ENCODE assay signal across 13 cellular contexts in genomic region chr4:76639292-76639691, GRCh38.
DNase-seq lines count a peak whose midpoint lies in the region; ATAC-seq and TF ChIP-seq lines count a peak whose summit lies in the region.
"Had no signal": no experiment of that assay in that cellular context is flagged by ENCODE, and none has a peak within 500 bp of the region (broad histone marks: within the 10 kb centered on the region; RNA-seq: fewer than 3 reads in every experiment).

No MANE protein-coding gene starts in this region.

- peaks cover 47% of the 10 kb centered on the region for H3K4me1 Mint-ChIP-seq in WTC11
- H3K4me1 Mint-ChIP-seq: T-helper 17 cell had no signal

- no peak for TF ChIP-seq CTCF in WTC11 (IDR thresholded peaks at IDR 0.05)

- CTCF ChIA-PET in WTC11 (lab: Charles Lee), result interaction anchor here (1.9 kb wide), 1 partner anchor 12 kb away, joined by 7 read pairs; no protein-coding TSS in a partner anchor

- DNase-seq in DMS53 (lab: John Stamatoyannopoulos, UW), result peak; percentile 61
- DNase-seq in LHCN-M2 (ENCODE audit: low read depth), result peak; percentile 49
- DNase-seq in WTC11 (ENCODE audit: low spot score), result no peak
- DNase-seq in kidney glomerular epithelial cell (lab: John Stamatoyannopoulos, UW), result peak; percentile 72
- no peak for DNase-seq in GDM1 (lab: John Stamatoyannopoulos, UW)
- DNase-seq in amniotic stem cell (lab: John Stamatoyannopoulos, UW), result no peak
- no peak for DNase-seq in NCI-H146 treated with DMSO at 0.1 percent for 48 hours (lab: John Stamatoyannopoulos, UW; ENCODE audit: unreplicated experiment)
- DNase-seq in NCI-H446 (lab: John Stamatoyannopoulos, UW), result no peak
- DNase-seq: activated CD4-positive, alpha-beta T cell treated with anti-CD3 and anti-CD28 coated beads for 48 hours; activated T-cell treated with anti-CD3 and anti-CD28 coated beads, Interleukin-2, amount 50 U/mL, for 1 hour; colonic mucosa; Peyer's patch; T-helper 17 cell had no signal

- POLR2A ChIA-PET in WTC11 (lab: Charles Lee), result no interaction called here

- no peak for ATAC-seq in WTC11
- ATAC-seq: T-helper 17 cell had no signal

- H3K9me3 Mint-ChIP-seq in WTC11, result no peaks in the 10 kb centered on the region

- H3K27ac Mint-ChIP-seq in WTC11, result peak overlapping the region; percentile 59; the same call in 1 of the 2 replicates
- H3K27ac Mint-ChIP-seq: T-helper 17 cell had no signal

- 0 out of 2 replicates have a peak, but pooled peaks cover 3% of the 10 kb centered on the region for H3K36me3 Mint-ChIP-seq in WTC11

- no peak overlapping the region for H3K4me3 Mint-ChIP-seq in WTC11
- H3K4me3 Mint-ChIP-seq: T-helper 17 cell had no signal

- H3K27me3 Mint-ChIP-seq in WTC11 (ENCODE audit: low read depth), result peaks cover 2% of the 10 kb centered on the region; the same call in 1 of the 2 replicates

TF ChIP-seq in WTC11, 78 proteins besides CTCF, POLR2A, EP300 and RAD21 (continues in another document):
- TF ChIP-seq ATF1 (CRISPR knock-in tag; IDR thresholded peaks at IDR 0.05) (no peak), USF2 (CRISPR knock-in tag; IDR thresholded peaks at IDR 0.05) (no peak), GABPB1 (CRISPR knock-in tag; IDR thresholded peaks at IDR 0.05) (no peak), NFYB (CRISPR knock-in tag; conservative IDR thresholded peaks at IDR 0.05; ENCODE audit: low read depth) (no peak), ZNF423 (CRISPR knock-in tag; IDR thresholded peaks at IDR 0.05) (no peak), KAT7 (CRISPR knock-in tag; IDR thresholded peaks at IDR 0.05; ENCODE audit: borderline replicate concordance) (no peak), SP1 (CRISPR knock-in tag; conservative IDR thresholded peaks at IDR 0.05) (no peak), ZNF219 (CRISPR knock-in tag; IDR thresholded peaks at IDR 0.05; ENCODE audit: borderline replicate concordance) (no peak), ZNF121 (CRISPR knock-in tag; IDR thresholded peaks at IDR 0.05) (no peak), TEAD4 (CRISPR knock-in tag; IDR thresholded peaks at IDR 0.05) (no peak)
- TF ChIP-seq, protein P1, sequence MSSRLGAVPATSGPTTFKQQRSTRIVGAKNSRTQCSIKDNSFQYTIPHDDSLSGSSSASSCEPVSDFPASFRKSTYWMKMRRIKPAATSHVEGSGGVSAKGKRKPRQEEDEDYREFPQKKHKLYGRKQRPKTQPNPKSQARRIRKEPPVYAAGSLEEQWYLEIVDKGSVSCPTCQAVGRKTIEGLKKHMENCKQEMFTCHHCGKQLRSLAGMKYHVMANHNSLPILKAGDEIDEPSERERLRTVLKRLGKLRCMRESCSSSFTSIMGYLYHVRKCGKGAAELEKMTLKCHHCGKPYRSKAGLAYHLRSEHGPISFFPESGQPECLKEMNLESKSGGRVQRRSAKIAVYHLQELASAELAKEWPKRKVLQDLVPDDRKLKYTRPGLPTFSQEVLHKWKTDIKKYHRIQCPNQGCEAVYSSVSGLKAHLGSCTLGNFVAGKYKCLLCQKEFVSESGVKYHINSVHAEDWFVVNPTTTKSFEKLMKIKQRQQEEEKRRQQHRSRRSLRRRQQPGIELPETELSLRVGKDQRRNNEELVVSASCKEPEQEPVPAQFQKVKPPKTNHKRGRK (CRISPR knock-in tag; IDR thresholded peaks at IDR 0.05; ENCODE audit: borderline replicate concordance), result no peak
- TF ChIP-seq, protein P2, sequence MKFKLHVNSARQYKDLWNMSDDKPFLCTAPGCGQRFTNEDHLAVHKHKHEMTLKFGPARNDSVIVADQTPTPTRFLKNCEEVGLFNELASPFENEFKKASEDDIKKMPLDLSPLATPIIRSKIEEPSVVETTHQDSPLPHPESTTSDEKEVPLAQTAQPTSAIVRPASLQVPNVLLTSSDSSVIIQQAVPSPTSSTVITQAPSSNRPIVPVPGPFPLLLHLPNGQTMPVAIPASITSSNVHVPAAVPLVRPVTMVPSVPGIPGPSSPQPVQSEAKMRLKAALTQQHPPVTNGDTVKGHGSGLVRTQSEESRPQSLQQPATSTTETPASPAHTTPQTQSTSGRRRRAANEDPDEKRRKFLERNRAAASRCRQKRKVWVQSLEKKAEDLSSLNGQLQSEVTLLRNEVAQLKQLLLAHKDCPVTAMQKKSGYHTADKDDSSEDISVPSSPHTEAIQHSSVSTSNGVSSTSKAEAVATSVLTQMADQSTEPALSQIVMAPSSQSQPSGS (CRISPR knock-in tag; IDR thresholded peaks at IDR 0.05; ENCODE audit: borderline replicate concordance, low read depth), result no peak
- TF ChIP-seq, protein P3, sequence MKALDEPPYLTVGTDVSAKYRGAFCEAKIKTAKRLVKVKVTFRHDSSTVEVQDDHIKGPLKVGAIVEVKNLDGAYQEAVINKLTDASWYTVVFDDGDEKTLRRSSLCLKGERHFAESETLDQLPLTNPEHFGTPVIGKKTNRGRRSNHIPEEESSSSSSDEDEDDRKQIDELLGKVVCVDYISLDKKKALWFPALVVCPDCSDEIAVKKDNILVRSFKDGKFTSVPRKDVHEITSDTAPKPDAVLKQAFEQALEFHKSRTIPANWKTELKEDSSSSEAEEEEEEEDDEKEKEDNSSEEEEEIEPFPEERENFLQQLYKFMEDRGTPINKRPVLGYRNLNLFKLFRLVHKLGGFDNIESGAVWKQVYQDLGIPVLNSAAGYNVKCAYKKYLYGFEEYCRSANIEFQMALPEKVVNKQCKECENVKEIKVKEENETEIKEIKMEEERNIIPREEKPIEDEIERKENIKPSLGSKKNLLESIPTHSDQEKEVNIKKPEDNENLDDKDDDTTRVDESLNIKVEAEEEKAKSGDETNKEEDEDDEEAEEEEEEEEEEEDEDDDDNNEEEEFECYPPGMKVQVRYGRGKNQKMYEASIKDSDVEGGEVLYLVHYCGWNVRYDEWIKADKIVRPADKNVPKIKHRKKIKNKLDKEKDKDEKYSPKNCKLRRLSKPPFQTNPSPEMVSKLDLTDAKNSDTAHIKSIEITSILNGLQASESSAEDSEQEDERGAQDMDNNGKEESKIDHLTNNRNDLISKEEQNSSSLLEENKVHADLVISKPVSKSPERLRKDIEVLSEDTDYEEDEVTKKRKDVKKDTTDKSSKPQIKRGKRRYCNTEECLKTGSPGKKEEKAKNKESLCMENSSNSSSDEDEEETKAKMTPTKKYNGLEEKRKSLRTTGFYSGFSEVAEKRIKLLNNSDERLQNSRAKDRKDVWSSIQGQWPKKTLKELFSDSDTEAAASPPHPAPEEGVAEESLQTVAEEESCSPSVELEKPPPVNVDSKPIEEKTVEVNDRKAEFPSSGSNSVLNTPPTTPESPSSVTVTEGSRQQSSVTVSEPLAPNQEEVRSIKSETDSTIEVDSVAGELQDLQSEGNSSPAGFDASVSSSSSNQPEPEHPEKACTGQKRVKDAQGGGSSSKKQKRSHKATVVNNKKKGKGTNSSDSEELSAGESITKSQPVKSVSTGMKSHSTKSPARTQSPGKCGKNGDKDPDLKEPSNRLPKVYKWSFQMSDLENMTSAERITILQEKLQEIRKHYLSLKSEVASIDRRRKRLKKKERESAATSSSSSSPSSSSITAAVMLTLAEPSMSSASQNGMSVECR (CRISPR knock-in tag; IDR thresholded peaks at IDR 0.05; ENCODE audit: borderline replicate concordance), result no peak
- TF ChIP-seq, protein P4, sequence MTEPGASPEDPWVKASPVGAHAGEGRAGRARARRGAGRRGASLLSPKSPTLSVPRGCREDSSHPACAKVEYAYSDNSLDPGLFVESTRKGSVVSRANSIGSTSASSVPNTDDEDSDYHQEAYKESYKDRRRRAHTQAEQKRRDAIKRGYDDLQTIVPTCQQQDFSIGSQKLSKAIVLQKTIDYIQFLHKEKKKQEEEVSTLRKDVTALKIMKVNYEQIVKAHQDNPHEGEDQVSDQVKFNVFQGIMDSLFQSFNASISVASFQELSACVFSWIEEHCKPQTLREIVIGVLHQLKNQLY (CRISPR knock-in tag; IDR thresholded peaks at IDR 0.05), result no peak
- TF ChIP-seq, protein P5, sequence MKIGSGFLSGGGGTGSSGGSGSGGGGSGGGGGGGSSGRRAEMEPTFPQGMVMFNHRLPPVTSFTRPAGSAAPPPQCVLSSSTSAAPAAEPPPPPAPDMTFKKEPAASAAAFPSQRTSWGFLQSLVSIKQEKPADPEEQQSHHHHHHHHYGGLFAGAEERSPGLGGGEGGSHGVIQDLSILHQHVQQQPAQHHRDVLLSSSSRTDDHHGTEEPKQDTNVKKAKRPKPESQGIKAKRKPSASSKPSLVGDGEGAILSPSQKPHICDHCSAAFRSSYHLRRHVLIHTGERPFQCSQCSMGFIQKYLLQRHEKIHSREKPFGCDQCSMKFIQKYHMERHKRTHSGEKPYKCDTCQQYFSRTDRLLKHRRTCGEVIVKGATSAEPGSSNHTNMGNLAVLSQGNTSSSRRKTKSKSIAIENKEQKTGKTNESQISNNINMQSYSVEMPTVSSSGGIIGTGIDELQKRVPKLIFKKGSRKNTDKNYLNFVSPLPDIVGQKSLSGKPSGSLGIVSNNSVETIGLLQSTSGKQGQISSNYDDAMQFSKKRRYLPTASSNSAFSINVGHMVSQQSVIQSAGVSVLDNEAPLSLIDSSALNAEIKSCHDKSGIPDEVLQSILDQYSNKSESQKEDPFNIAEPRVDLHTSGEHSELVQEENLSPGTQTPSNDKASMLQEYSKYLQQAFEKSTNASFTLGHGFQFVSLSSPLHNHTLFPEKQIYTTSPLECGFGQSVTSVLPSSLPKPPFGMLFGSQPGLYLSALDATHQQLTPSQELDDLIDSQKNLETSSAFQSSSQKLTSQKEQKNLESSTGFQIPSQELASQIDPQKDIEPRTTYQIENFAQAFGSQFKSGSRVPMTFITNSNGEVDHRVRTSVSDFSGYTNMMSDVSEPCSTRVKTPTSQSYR (CRISPR knock-in tag; IDR thresholded peaks at IDR 0.05), result no peak

Comparison
In these comparisons a context has a peak if more than half of its experiments do, and no peak if none do; other contexts are left out.
1. DNase-seq: peak in DMS53 (single experiment), LHCN-M2 (single experiment) and kidney glomerular epithelial cell (single experiment); none in WTC11 (single experiment), GDM1 (single experiment), amniotic stem cell (single experiment), NCI-H146 treated with DMSO at 0.1 percent for 48 hours (single experiment) and NCI-H446 (0 of 2).